9 cellular contexts compared by ENCODE assay signal in genomic region chr10:3764626-3765375, GRCh38. TPM values are rescaled to one million over a fixed set of nuclear protein-coding genes. Genes with fewer than 3 reads are reported as not detected.
DNase-seq lines count a peak whose midpoint lies in the region; ATAC-seq, FAIRE-seq and TF ChIP-seq lines count a peak whose summit lies in the region.
"Had no signal": no experiment of that assay in that cellular context is flagged by ENCODE, and none has a peak within 500 bp of the region (broad histone marks: within the 10 kb centered on the region; RNA-seq: fewer than 3 reads in every experiment).

No MANE protein-coding gene starts in this region.

- no peaks in the 10 kb centered on the region for H3K79me1 ChIP-seq in IMR-90 (ENCODE audit: low read depth in 1 of 2, low read length in 2 of 2)

- H3K4ac ChIP-seq in IMR-90 (ENCODE audit: low read depth, low read length): no peak overlapping the region; the same call in 1 of the 2 replicates

- H2AFZ ChIP-seq in IMR-90 (replicated peaks; ENCODE audit: low read length, poor library complexity): no peak overlapping the region

- H3K27ac ChIP-seq in A549: peak overlapping the region; percentile 54 to 80; a peak in 5 of 6 replicates
- no peak overlapping the region for H3K27ac ChIP-seq in IMR-90 (ENCODE audit: insufficient read depth, low read length)
- H3K27ac ChIP-seq in gastroesophageal sphincter: peak overlapping the region; percentile 20 to 62 (median 40)
- H3K27ac ChIP-seq: C4-2B had no signal

- no peak for TF ChIP-seq POLR2A in A549 (IDR thresholded peaks at IDR 0.05; ENCODE audit: low read length)
- TF ChIP-seq POLR2A in IMR-90 (IDR thresholded peaks at IDR 0.05; ENCODE audit: low read depth, low read length): no peak
- no peak for TF ChIP-seq POLR2A in gastroesophageal sphincter (IDR thresholded peaks at IDR 0.05)

- no peak overlapping the region for H4K5ac ChIP-seq in IMR-90 (ENCODE audit: low read depth, low read length)

- no peak overlapping the region for H3K4me2 ChIP-seq in A549
- H3K4me2 ChIP-seq in IMR-90 (ENCODE audit: low read depth, low read length): no peak overlapping the region

- no peaks in the 10 kb centered on the region for H3K27me3 Mint-ChIP-seq in activated B cell treated with CpG ODN at 0.5 μM for 24 hours
- peaks cover 3% of the 10 kb centered on the region for H3K27me3 Mint-ChIP-seq in osteocyte (ENCODE audit: unreplicated experiment)

- TF ChIP-seq CTCF in A549 (IDR thresholded peaks at IDR 0.05): no peak
- no peak for TF ChIP-seq CTCF in IMR-90 (conservative IDR thresholded peaks at IDR 0.05; ENCODE audit: low read depth, low read length)
- TF ChIP-seq CTCF in activated B cell treated with CpG ODN at 0.5 μM for 24 hours (IDR thresholded peaks at IDR 0.05): no peak
- TF ChIP-seq CTCF in gastroesophageal sphincter (IDR thresholded peaks at IDR 0.05): no peak
- TF ChIP-seq CTCF in osteocyte (IDR thresholded peaks at IDR 0.05): no peak

- H3K9ac ChIP-seq in IMR-90 (ENCODE audit: low read depth, low read length): no peak overlapping the region

- POLR2A ChIA-PET in A549 (lab: Yijun Ruan, JAX) (interaction anchor here (1.1 to 1.8 kb wide), 2 partner anchors 10 to 20 kb away, joined by 3 to 13 read pairs; partner anchors contain the start of gene KLF6), IMR-90 (lab: Charles Lee; ENCODE audit: unreplicated experiment) (no interaction called here), activated B cell treated with CpG ODN at 0.5 μM for 24 hours (lab: Charles Lee) (interaction anchor here (1.3 to 3.9 kb wide), 5 partner anchors 11 to 280 kb away, joined by 5 to 39 read pairs (median 11); partner anchors contain the start of gene KLF6)

- H3K23ac ChIP-seq in IMR-90 (ENCODE audit: low read depth, low read length): no peak overlapping the region

- H3K27ac Mint-ChIP-seq in activated B cell treated with CpG ODN at 0.5 μM for 24 hours: peak overlapping the region; percentile 30
- no peak overlapping the region for H3K27ac Mint-ChIP-seq in osteocyte (ENCODE audit: unreplicated experiment)

- peak overlapping the region; percentile 24; the same call in 1 of the 3 replicates for H2BK15ac ChIP-seq in IMR-90 (ENCODE audit: low read depth, low read length)

- DNase-seq in A549 (ENCODE audit: low read depth in 1 of 2, low spot score in 1 of 2): no peak
- no peak for DNase-seq in IMR-90
- DNase-seq in activated B cell treated with CpG ODN at 0.5 μM for 24 hours: no peak
- no peak for DNase-seq in HT-29 (ENCODE audit: low spot score)
- DNase-seq in osteocyte (ENCODE audit: extremely low spot score, unreplicated experiment): no peak

- 0 out of 2 replicates have a peak overlapping the region, but pooled peaks have one; percentile 3 for H2BK20ac ChIP-seq in IMR-90 (ENCODE audit: low read depth, low read length)

- H3K4me1 ChIP-seq in A549 (peaks cover 47% of the 10 kb centered on the region), IMR-90 (ENCODE audit: control insufficient read depth, insufficient read depth, low read length) (peaks cover 12% of the 10 kb centered on the region), gastroesophageal sphincter (peaks cover 0 to 22% (median 0%) of the 10 kb centered on the region in 3 donors)

- no peak overlapping the region; the same call in 1 of the 2 replicates for H3K14ac ChIP-seq in IMR-90 (replicated peaks; ENCODE audit: low read depth, low read length)

- H3K4me3 ChIP-seq in A549: no peak overlapping the region
- H3K4me3 ChIP-seq in IMR-90 (ENCODE audit: insufficient read depth, low read depth, low read length): no peak overlapping the region
- no peak overlapping the region for H3K4me3 ChIP-seq in gastroesophageal sphincter

- in situ Hi-C loops in IMR-90 (cut with MboI; ENCODE audit: low sequenced_read_pairs): no loop called here

- no TSS peak for BruUV-seq in IMR-90 (replicated peaks; lab: Mats Ljungman, UMichigan)

- H3K4me3 Mint-ChIP-seq in activated B cell treated with CpG ODN at 0.5 μM for 24 hours (peak overlapping the region; percentile 58), osteocyte (ENCODE audit: unreplicated experiment) (no peak overlapping the region)

- dilution Hi-C loops in IMR-90 (cut with HindIII; ENCODE audit: low sequenced_read_pairs, unreplicated experiment): no loop called here

- peaks cover 6% of the 10 kb centered on the region for H3K9me1 ChIP-seq in IMR-90 (ENCODE audit: insufficient read depth, low read length)

- ATAC-seq in A549 (peak in 1 of 2 experiments; percentile 13; a peak in 2 of 6 replicates), IMR-90 (ENCODE audit: low read depth) (no peak), activated B cell treated with CpG ODN at 0.5 μM for 24 hours (ENCODE audit: low read depth) (no peak), gastroesophageal sphincter (no peak), GM21515 (IDR thresholded peaks at IDR 0.05; ENCODE audit: unreplicated experiment) (no peak), HG03097 (IDR thresholded peaks at IDR 0.05; ENCODE audit: low FRiP score, unreplicated experiment) (no peak)

- no peaks in the 10 kb centered on the region for H3K36me3 ChIP-seq in IMR-90 (ENCODE audit: control insufficient read depth, insufficient read depth, low read length)
- H3K36me3 ChIP-seq in gastroesophageal sphincter: no peaks in the 10 kb centered on the region

- WGBS in A549 (ENCODE audit: missing lambda C conversion rate): 89% methylated on average over 11 of the region's 11 CpGs
- WGBS in IMR-90 (ENCODE audit: extremely low coverage in 2 of 2, insufficient read length in 1 of 2), 2 experiments: 83% methylated on average over 5 of the region's 11 CpGs; no CpG with 5 or more reads in 1 of the 2 experiments
- WGBS in gastroesophageal sphincter (ENCODE audit: low coverage in 1 of 2), 2 donors: 57 to 69% methylated on average over 6 to 11 of the region's 11 CpGs

- H3K56ac ChIP-seq in IMR-90 (ENCODE audit: extremely low read depth, insufficient read depth, low read length): no peak overlapping the region

- H2AK5ac ChIP-seq in IMR-90 (ENCODE audit: low read depth, low read length): peak overlapping the region; percentile 22

- TF ChIP-seq RAD21 in A549 (conservative IDR thresholded peaks at IDR 0.05 in 1 of 2, IDR thresholded peaks at IDR 0.05 in 1 of 2) (no peak), IMR-90 (IDR thresholded peaks at IDR 0.05; ENCODE audit: low read length) (no peak)

- H4K20me1 ChIP-seq in IMR-90 (ENCODE audit: insufficient read depth, low read length): no peaks in the 10 kb centered on the region

- no peak for TF ChIP-seq EP300 in A549 (IDR thresholded peaks at IDR 0.05)
- no peak for TF ChIP-seq EP300 in gastroesophageal sphincter (IDR thresholded peaks at IDR 0.05)

- no peak overlapping the region for H3K18ac ChIP-seq in IMR-90 (ENCODE audit: low read depth, low read length)

- CTCF ChIA-PET in A549 (lab: Yijun Ruan, JAX) (interaction anchor here (1.2 to 2.0 kb wide), 4 partner anchors 8 to 1006 kb away, joined by 3 to 5 read pairs (median 4); no protein-coding TSS in a partner anchor), IMR-90 (lab: Yijun Ruan, JAX) (interaction anchor here (0.6 kb wide), 1 partner anchor 1715 kb away, joined by 3 read pairs; no protein-coding TSS in a partner anchor), activated B cell treated with CpG ODN at 0.5 μM for 24 hours (lab: Charles Lee) (interaction anchor here (0.6 to 0.9 kb wide), 2 partner anchors 11 to 17 kb away, joined by 3 read pairs; no protein-coding TSS in a partner anchor)

- H3K27me3 ChIP-seq in IMR-90 (ENCODE audit: control insufficient read depth, insufficient read depth, low read length) (no peaks in the 10 kb centered on the region), gastroesophageal sphincter (no peaks in the 10 kb centered on the region)

- no peak overlapping the region for H4K8ac ChIP-seq in IMR-90 (ENCODE audit: low read depth in 2 of 2, low read length in 2 of 2)

- no peak overlapping the region for H2BK5ac ChIP-seq in IMR-90 (ENCODE audit: low read depth, low read length, poor library complexity, severe bottlenecking)

- intact Hi-C loops in IMR-90 (cut with micrococcal nuclease): loop anchor here (5.0 kb wide), 2 partner anchors 82 to 372 kb away; no protein-coding TSS in a partner anchor
- intact Hi-C loops in activated B cell treated with CpG ODN at 0.5 μM for 24 hours (cut with micrococcal nuclease): no loop called here

- H4K91ac ChIP-seq in IMR-90 (ENCODE audit: insufficient read depth, low read depth, low read length): no peak overlapping the region

- H3K9me3 ChIP-seq in A549: no peaks in the 10 kb centered on the region
- no peaks in the 10 kb centered on the region for H3K9me3 ChIP-seq in IMR-90 (ENCODE audit: control insufficient read depth, insufficient read depth, low read length)
- no peaks in the 10 kb centered on the region for H3K9me3 ChIP-seq in gastroesophageal sphincter

- H3K4me1 Mint-ChIP-seq in activated B cell treated with CpG ODN at 0.5 μM for 24 hours (peaks cover 69% of the 10 kb centered on the region), osteocyte (ENCODE audit: unreplicated experiment) (peaks cover 16% of the 10 kb centered on the region)

- H2AK9ac ChIP-seq in IMR-90 (replicated peaks; ENCODE audit: low read depth, low read length, poor library complexity): no peak overlapping the region

- H3K36me3 Mint-ChIP-seq in activated B cell treated with CpG ODN at 0.5 μM for 24 hours (ENCODE audit: low read depth) (peaks cover 9% of the 10 kb centered on the region), osteocyte (ENCODE audit: unreplicated experiment) (no peaks in the 10 kb centered on the region)

- H3K9me3 Mint-ChIP-seq in activated B cell treated with CpG ODN at 0.5 μM for 24 hours (peaks cover 5% of the 10 kb centered on the region), osteocyte (ENCODE audit: unreplicated experiment) (no peaks in the 10 kb centered on the region)

- no peak for FAIRE-seq in A549 (lab: Jason Lieb, UNC)

- no peak overlapping the region; the same call in 1 of the 2 replicates for H2BK120ac ChIP-seq in IMR-90 (ENCODE audit: low read depth, low read length)

TF ChIP-seq in A549, 52 proteins besides CTCF, POLR2A, EP300 and RAD21 (continues in another document):
- TF ChIP-seq HOXB13 (CRISPR knock-in tag; IDR thresholded peaks at IDR 0.05; ENCODE audit: low read depth): no peak

TF ChIP-seq in IMR-90, 13 proteins besides CTCF, POLR2A, EP300 and RAD21 (continues in another document):
- TF ChIP-seq BHLHE40 (IDR thresholded peaks at IDR 0.05; ENCODE audit: low read depth, low read length): no peak

RNA-seq across cellular contexts. Expression of gene KLF6, which starts 20.2 kb away (rescaled TPM):
- polyA plus RNA-seq in A549 (2011; rRNA removed) (71.5 and 86.8 TPM in 2 replicates), A549 (2017; fragmentation: RNase III; extraction: RNeasy Plus Mini Kit Qiagen cat#74134 plus additional on column Dnase treatment) (30.5 to 31.9 TPM (median 30.6 TPM) in 3 replicates), IMR-90 (2012; rRNA removed) (123 and 175 TPM in 2 replicates)
- 67.2 and 78.1 TPM in 2 replicates for polyA plus RNA-seq in A549 (2012; cell fraction: cytosol; rRNA removed)
- polyA plus RNA-seq in A549 (2012; cell fraction: nucleus; rRNA removed): 193 and 204 TPM in 2 replicates
- polyA minus RNA-seq in A549 (2011; rRNA and poly(A)+ RNA removed): 384 and 462 TPM in 2 replicates
- total RNA-seq in IMR-90 (2012; rRNA removed) (69.0 and 98.6 TPM in 2 replicates), activated B cell treated with CpG ODN at 0.5 μM for 24 hours (134 and 151 TPM in 2 replicates), gastroesophageal sphincter (100 to 1,000 TPM in 2 of 4 donors, 10 to 100 TPM in 2; 90.3 to 113 (median 105) TPM), osteocyte (263 and 341 TPM in 2 replicates)
- polyA plus RNA-seq in IMR-90 (2012; cell fraction: cytosol; rRNA removed): 70.4 and 114 TPM in 2 replicates
- polyA plus RNA-seq in IMR-90 (2012; cell fraction: nucleus; rRNA removed; ENCODE audit: low replicate concordance): 720 and 827 TPM in 2 replicates
- total RNA-seq in HT-29 (2014; rRNA removed; shearing (Covaris generic)): 155 and 182 TPM in 2 replicates
